Comparison of ENCODE assay signal across 22 cellular contexts in the genomic region with DNA sequence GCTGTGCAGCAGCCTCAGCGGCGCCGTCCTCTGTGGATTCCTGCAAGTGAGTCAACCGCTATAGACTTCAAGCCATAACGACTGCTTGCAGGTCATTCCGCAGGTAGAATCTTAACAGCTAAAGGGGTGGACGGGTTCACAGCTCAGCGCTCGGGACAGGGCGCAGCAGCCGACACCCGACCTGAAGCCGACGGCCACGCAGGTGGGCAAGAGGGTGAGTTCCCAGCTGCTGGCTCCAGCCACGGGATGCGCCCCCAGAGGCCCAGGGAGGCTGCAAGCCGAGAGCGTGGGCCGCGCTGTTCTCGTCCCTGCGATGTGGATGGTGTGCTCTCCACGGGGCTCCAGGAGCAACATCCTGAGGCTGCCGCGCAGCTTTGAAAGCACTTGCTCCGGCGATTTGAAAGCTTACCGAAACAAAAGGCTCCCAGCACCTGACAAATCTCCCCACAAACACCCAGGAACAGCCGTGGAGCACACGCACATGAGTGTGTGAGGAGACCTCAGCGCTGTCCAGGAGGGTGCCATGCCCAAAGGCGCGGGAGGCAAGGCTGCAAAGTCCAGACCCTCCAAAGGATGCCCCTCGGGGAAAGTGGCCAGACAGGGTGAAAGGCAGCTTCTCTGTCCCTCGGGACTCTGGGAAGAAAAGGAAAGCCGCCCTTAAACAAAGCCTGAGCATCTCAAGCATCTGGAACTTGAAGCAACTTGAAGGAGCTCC. TPM values are rescaled to one million over a fixed set of nuclear protein-coding genes. Genes with fewer than 3 reads are reported as not detected.
DNase-seq lines count a peak whose midpoint lies in the region; ATAC-seq and TF ChIP-seq lines count a peak whose summit lies in the region.
"Had no signal": no experiment of that assay in that cellular context is flagged by ENCODE, and none has a peak within 500 bp of the region (broad histone marks: within the 10 kb centered on the region; RNA-seq: fewer than 3 reads in every experiment).

No MANE protein-coding gene starts in this region.

- H3K4me1 Mint-ChIP-seq in chondrocyte (ENCODE audit: low read depth), result no peaks in the 10 kb centered on the region

- no peak overlapping the region for H3K27ac Mint-ChIP-seq in chondrocyte (ENCODE audit: unreplicated experiment)
- H3K27ac Mint-ChIP-seq: CD8-positive, alpha-beta T cell had no signal

- H4K20me1 ChIP-seq in osteoblast (ENCODE audit: insufficient read depth, low read length), result no peaks in the 10 kb centered on the region
- H4K20me1 ChIP-seq: BLaER1 treated with 17β-estradiol and CSF1 and Interleukin-3, amounts not matched to agents 10 nM and 100 nM had no signal

- no peaks in the 10 kb centered on the region for H3K9me3 Mint-ChIP-seq in chondrocyte (ENCODE audit: low read depth)
- H3K9me3 Mint-ChIP-seq: CD8-positive, alpha-beta T cell had no signal

- H3K4me2 ChIP-seq in osteoblast (ENCODE audit: insufficient read depth, low read length), result no peak overlapping the region
- H3K4me2 ChIP-seq: A549 had no signal

- intact Hi-C loops in left ventricle myocardium superior (cut with micrococcal nuclease) (no loop called here), left ventricle myocardium inferior (cut with micrococcal nuclease) (no loop called here)

- H3K27ac ChIP-seq in left ventricle myocardium inferior (replicated peaks) (no peak overlapping the region), osteoblast (ENCODE audit: low read depth, low read length) (no peak overlapping the region)
- H3K27ac ChIP-seq: A549; BLaER1 treated with 17β-estradiol and CSF1 and Interleukin-3, amounts not matched to agents 10 nM and 100 nM had no signal

- TF ChIP-seq CTCF in left ventricle myocardium inferior (IDR thresholded peaks at IDR 0.05; ENCODE audit: borderline replicate concordance) (no peak), chondrocyte (IDR thresholded peaks at IDR 0.05) (no peak), osteoblast (IDR thresholded peaks at IDR 0.05; ENCODE audit: extremely low read depth, low read depth, low read length) (no peak)

- H3K36me3 ChIP-seq in left ventricle myocardium inferior, result peaks cover 8% of the 10 kb centered on the region
- H3K36me3 ChIP-seq in osteoblast (ENCODE audit: insufficient read depth, low read length), result no peaks in the 10 kb centered on the region

- no peaks in the 10 kb centered on the region for H3K79me2 ChIP-seq in osteoblast (ENCODE audit: insufficient read depth, low read length)

- no peak overlapping the region for H3K4me3 Mint-ChIP-seq in chondrocyte (ENCODE audit: unreplicated experiment)
- H3K4me3 Mint-ChIP-seq: CD8-positive, alpha-beta T cell had no signal

- H3K4me1 ChIP-seq in left ventricle myocardium inferior (no peaks in the 10 kb centered on the region), osteoblast (ENCODE audit: insufficient read depth, low read length) (no peaks in the 10 kb centered on the region)
- H3K4me1 ChIP-seq: A549 had no signal

- H3K9me3 ChIP-seq in left ventricle myocardium inferior (replicated peaks) (peaks cover 10% of the 10 kb centered on the region), osteoblast (ENCODE audit: low read depth, low read length) (no peaks in the 10 kb centered on the region)

- H2AFZ ChIP-seq in osteoblast (ENCODE audit: low read length), result no peak overlapping the region

- ATAC-seq in left ventricle myocardium superior (no peak), HG03521 (IDR thresholded peaks at IDR 0.05; ENCODE audit: unreplicated experiment) (no peak)
- ATAC-seq: A549; CD8-positive, alpha-beta T cell; GM12878 had no signal

- no peak overlapping the region for H3K4me3 ChIP-seq in left ventricle myocardium inferior
- no peak overlapping the region for H3K4me3 ChIP-seq in osteoblast (ENCODE audit: insufficient read depth, low read length)
- H3K4me3 ChIP-seq: A549; BLaER1 treated with 17β-estradiol and CSF1 and Interleukin-3, amounts not matched to agents 10 nM and 100 nM; GM12878 had no signal

- H3K27me3 Mint-ChIP-seq in chondrocyte (ENCODE audit: low read depth), result no peaks in the 10 kb centered on the region

- H3K27me3 ChIP-seq in left ventricle myocardium inferior (ENCODE audit: low read depth) (no peaks in the 10 kb centered on the region), osteoblast (ENCODE audit: insufficient read depth, low read length) (no peaks in the 10 kb centered on the region)
- H3K27me3 ChIP-seq: BLaER1 treated with 17β-estradiol and CSF1 and Interleukin-3, amounts not matched to agents 10 nM and 100 nM had no signal

- DNase-seq in left ventricle myocardium superior, result peak; percentile 20
- no peak for DNase-seq in left ventricle myocardium inferior
- DNase-seq in chondrocyte (ENCODE audit: low spot score), result peak; percentile 80
- DNase-seq in osteoblast (ENCODE audit: insufficient read length, low spot score, missing footprints), result peak; percentile 86
- no peak for DNase-seq in AML-193 (lab: John Stamatoyannopoulos, UW)
- DNase-seq in putamen (ENCODE audit: low spot score), result no peak
- DNase-seq: Calu3; CD8-positive, alpha-beta T cell; GF-D8; H7; NCI-H1417 treated with DMSO at 0.1 percent for 48 hours; NCI-H1930; NCI-H226; NCI-H524; NCI-H82; OCI-M1; SHP77 treated with DMSO at 0.1 percent for 48 hours had no signal

- peaks cover 2% of the 10 kb centered on the region for H3K36me3 Mint-ChIP-seq in chondrocyte (ENCODE audit: low read depth)

RNA-seq across cellular contexts. Expression of a gene that starts 48.7 kb away (rescaled TPM):
- total RNA-seq in left ventricle myocardium superior (8.3 TPM), left ventricle myocardium inferior (9.2 TPM), chondrocyte (10.7 to 15.7 TPM (median 11.6 TPM) in 3 replicates), osteoblast (7.6 and 10.0 TPM in 2 replicates)

RNA-seq across cellular contexts. Expression of a gene that starts 48.9 kb away (rescaled TPM):
- total RNA-seq in left ventricle myocardium superior, result 1.9 TPM
- 2.0 TPM for total RNA-seq in left ventricle myocardium inferior
- total RNA-seq in chondrocyte, result 0.97 to 2.5 TPM (median 2.0 TPM) in 3 replicates
- 0.36 and 0.88 TPM in 2 replicates for total RNA-seq in osteoblast
- total RNA-seq: GM12878, HT1080 had no signal

Comparison
In these comparisons a context has a peak if more than half of its experiments do, and no peak if none do; other contexts are left out.
1. DNase-seq: peak in left ventricle myocardium superior (single experiment), chondrocyte (single experiment) and osteoblast (single experiment); none in left ventricle myocardium inferior (single experiment), AML-193 (0 of 2) and putamen (single experiment).